Comparison of ENCODE assay signal across 10 cellular contexts in genomic region chr5:55634204-55634785, GRCh38.
DNase-seq lines count a peak whose midpoint lies in the region; ATAC-seq and TF ChIP-seq lines count a peak whose summit lies in the region.
"Had no signal": no experiment of that assay in that cellular context is flagged by ENCODE, and none has a peak within 500 bp of the region (broad histone marks: within the 10 kb centered on the region; RNA-seq: fewer than 3 reads in every experiment).

No MANE protein-coding gene starts in this region.

- H3K27me3 Mint-ChIP-seq in nephron progenitor cell (ENCODE audit: low read depth, poor library complexity): no peaks in the 10 kb centered on the region
- H3K27me3 Mint-ChIP-seq: stimulated activated memory B cell treated with anti-CD40 and anti-IgM and Interleukin-4, amounts not matched to agents 10 μg/mL and 1 μg/mL and 100 μg/mL, for 72 hours had no signal

- H3K27ac Mint-ChIP-seq in nephron progenitor cell: peak overlapping the region; percentile 77
- H3K27ac Mint-ChIP-seq: stimulated activated memory B cell treated with anti-CD40 and anti-IgM and Interleukin-4, amounts not matched to agents 10 μg/mL and 1 μg/mL and 100 μg/mL, for 72 hours had no signal

- H3K27me3 ChIP-seq in ACC112 (ENCODE audit: insufficient read depth, low read length): no peaks in the 10 kb centered on the region
- H3K27me3 ChIP-seq in KMS-11 (ENCODE audit: insufficient read depth, low read depth): no peaks in the 10 kb centered on the region

- DNase-seq in coronary artery (ENCODE audit: low spot score) (no peak), nephron progenitor cell (no peak), inferior parietal cortex (ENCODE audit: extremely low spot score) (no peak), MV-4-11 (lab: John Stamatoyannopoulos, UW) (no peak), GM13976 (ENCODE audit: low spot score) (no peak)
- DNase-seq: NCI-H526 had no signal

- no peak for ATAC-seq in GM21423 (IDR thresholded peaks at IDR 0.05; ENCODE audit: unreplicated experiment)
- ATAC-seq: stimulated activated memory B cell treated with anti-CD40 and anti-IgM and Interleukin-4, amounts not matched to agents 10 μg/mL and 1 μg/mL and 100 μg/mL, for 72 hours had no signal

- H3K36me3 ChIP-seq in ACC112 (ENCODE audit: insufficient read depth, low read length) (no peaks in the 10 kb centered on the region), KMS-11 (ENCODE audit: insufficient read depth) (no peaks in the 10 kb centered on the region)

- peak overlapping the region; percentile 63 for H3K4me3 ChIP-seq in ACC112 (ENCODE audit: low read depth, low read length)
- H3K4me3 ChIP-seq in KMS-11 (IDR thresholded peaks at IDR 0.05; ENCODE audit: insufficient read depth, low read depth, low read length): no peak overlapping the region
- peak overlapping the region; percentile 46 for H3K4me3 ChIP-seq in coronary artery

- peak overlapping the region; percentile 94 for H3K4me2 ChIP-seq in KMS-11

- no peak overlapping the region for H3K9ac ChIP-seq in KMS-11

- no peak overlapping the region for H3K4me3 Mint-ChIP-seq in nephron progenitor cell
- H3K4me3 Mint-ChIP-seq: stimulated activated memory B cell treated with anti-CD40 and anti-IgM and Interleukin-4, amounts not matched to agents 10 μg/mL and 1 μg/mL and 100 μg/mL, for 72 hours had no signal

- H4K20me1 ChIP-seq in KMS-11 (ENCODE audit: insufficient read depth): no peaks in the 10 kb centered on the region

- in situ Hi-C loops in GM13976 (cut with MboI; ENCODE audit: low sequenced_read_pairs, unreplicated experiment): no loop called here

- peaks cover 28% of the 10 kb centered on the region for H3K36me3 Mint-ChIP-seq in nephron progenitor cell (ENCODE audit: low read depth)

- H2AFZ ChIP-seq in ACC112 (ENCODE audit: low read length, unreplicated experiment): peak overlapping the region; percentile 24
- H2AFZ ChIP-seq in KMS-11 (ENCODE audit: low read depth): no peak overlapping the region

- peaks cover 4% of the 10 kb centered on the region for H3K4me1 Mint-ChIP-seq in nephron progenitor cell
- H3K4me1 Mint-ChIP-seq: stimulated activated memory B cell treated with anti-CD40 and anti-IgM and Interleukin-4, amounts not matched to agents 10 μg/mL and 1 μg/mL and 100 μg/mL, for 72 hours had no signal

- H3K27ac ChIP-seq in ACC112 (ENCODE audit: low read depth, low read length): peak overlapping the region; percentile 77
- peak overlapping the region; percentile 59 for H3K27ac ChIP-seq in KMS-11
- H3K27ac ChIP-seq in coronary artery: peak overlapping the region; percentile 34 to 76

- H3K79me2 ChIP-seq in ACC112 (ENCODE audit: control insufficient read depth, insufficient read depth, low read length, unreplicated experiment) (no peaks in the 10 kb centered on the region), KMS-11 (ENCODE audit: insufficient read depth, low read depth) (no peaks in the 10 kb centered on the region)

- TF ChIP-seq CTCF in KMS-11 (conservative IDR thresholded peaks at IDR 0.05; ENCODE audit: low read depth, low read length): no peak
- no peak for TF ChIP-seq CTCF in coronary artery (IDR thresholded peaks at IDR 0.05)
- no peak for TF ChIP-seq CTCF in nephron progenitor cell (IDR thresholded peaks at IDR 0.05)
- no peak for TF ChIP-seq CTCF in GM13976 (IDR thresholded peaks at IDR 0.05; ENCODE audit: borderline replicate concordance, control extremely low read depth, extremely low read depth, insufficient read depth, missing control alignments)

- no peaks in the 10 kb centered on the region for H3K9me3 Mint-ChIP-seq in nephron progenitor cell
- H3K9me3 Mint-ChIP-seq: stimulated activated memory B cell treated with anti-CD40 and anti-IgM and Interleukin-4, amounts not matched to agents 10 μg/mL and 1 μg/mL and 100 μg/mL, for 72 hours had no signal

- peaks cover 44% of the 10 kb centered on the region for H3K4me1 ChIP-seq in ACC112 (ENCODE audit: control insufficient read depth, insufficient read depth, low read length, unreplicated experiment)
- peaks cover 53% of the 10 kb centered on the region for H3K4me1 ChIP-seq in KMS-11 (ENCODE audit: low read depth, poor library complexity, severe bottlenecking)
